In genomic region chr1:217244946-217245345, GRCh38 we compare ENCODE assay signal across 30 cellular contexts.
"Had no signal": no experiment of that assay in that cellular context is flagged by ENCODE, and none has a peak within 500 bp of the region (broad histone marks: within the 10 kb centered on the region; RNA-seq: fewer than 3 reads in every experiment).

No MANE protein-coding gene starts in this region.

- ATAC-seq: gastrocnemius medialis; left lung; natural killer cell; stimulated activated memory B cell treated with anti-CD40 and anti-IgM and Interleukin-4, amounts not matched to agents 10 μg/mL and 1 μg/mL and 100 μg/mL, for 72 hours; stimulated activated naive CD8-positive, alpha-beta T cell treated with anti-CD3 and anti-CD28 coated beads, Interleukin-15, amount 100 ng/mL, for 72 hours; upper lobe of right lung had no signal

- H3K27ac ChIP-seq: cardiac muscle cell, esophagus muscularis mucosa, gastrocnemius medialis, hepatocyte, left lung, neural progenitor cell, sigmoid colon, tibial artery, upper lobe of right lung had no signal

- H3K4me3 ChIP-seq: cardiac muscle cell, esophagus muscularis mucosa, gastrocnemius medialis, hepatocyte, left lung, lung, neural progenitor cell, sigmoid colon, smooth muscle cell, tibial artery, upper lobe of right lung had no signal

- H3K9me3 ChIP-seq: esophagus muscularis mucosa, gastrocnemius medialis, left lung, sigmoid colon, tibial artery, upper lobe of right lung had no signal

- H3K27me3 ChIP-seq: cardiac muscle cell, esophagus muscularis mucosa, gastrocnemius medialis, hepatocyte, left lung, neural progenitor cell, sigmoid colon, tibial artery, upper lobe of right lung had no signal

- H3K9ac ChIP-seq: neural progenitor cell had no signal

- H3K36me3 ChIP-seq: cardiac muscle cell, esophagus muscularis mucosa, gastrocnemius medialis, left lung, neural progenitor cell, sigmoid colon, tibial artery, upper lobe of right lung had no signal

- DNase-seq: activated CD4-positive, alpha-beta memory T cell treated with anti-CD3 and anti-CD28 coated beads, Interleukin-2, amount 10 ng/mL, durations not matched to agents 7 days and 5 days; activated CD4-positive, alpha-beta T cell treated with anti-CD3 and anti-CD28 coated beads for 1 hour; activated CD4-positive, alpha-beta T cell treated with anti-CD3 and anti-CD28 coated beads, Interleukin-2, amount 10 ng/mL, durations not matched to agents 7 days and 5 days; activated CD8-positive, alpha-beta memory T cell treated with anti-CD3 and anti-CD28 coated beads, Interleukin-2, amount 50 U/mL, for 48 hours; activated gamma-delta T cell; activated naive CD4-positive, alpha-beta T cell treated with anti-CD3 and anti-CD28 coated beads, Interleukin-2, amount 50 U/mL, for 16 hours; activated T-cell treated with anti-CD3 and anti-CD28 coated beads, Interleukin-2, amount 50 U/mL, for 24 hours; amygdala; cortex of kidney; gastrocnemius medialis; glutamatergic neuron; left lung; mesendoderm; natural killer cell; occipital lobe; posterior cingulate gyrus; sigmoid colon; stimulated activated CD4-positive, alpha-beta T cell treated with anti-CD3 and anti-CD28 coated beads, Interleukin-1b, Interleukin-23, amount 100 ng/mL, for 48 hours; stimulated activated CD4-positive, alpha-beta T cell treated with anti-CD3 and anti-CD28 coated beads, Interleukin-4, amount 100 ng/mL, for 4 hours; stimulated activated CD8-positive, alpha-beta memory T cell treated with anti-CD3 and anti-CD28 coated beads, Interleukin-4, amount 100 ng/mL, for 48 hours; stimulated activated naive CD8-positive, alpha-beta T cell treated with anti-CD3 and anti-CD28 coated beads, Interleukin-15, amount 100 ng/mL, for 72 hours; tibial artery; upper lobe of right lung had no signal

- H3K4me1 ChIP-seq: gastrocnemius medialis, left lung, neural progenitor cell, sigmoid colon, tibial artery, upper lobe of right lung had no signal
